In genomic region chr7:27535795-27536194, GRCh38 we compare ENCODE assay signal across 1 cellular context.
TF ChIP-seq lines count a peak whose summit lies in the region.

No MANE protein-coding gene starts in this region.

TF ChIP-seq in neural cell, 6 proteins besides CTCF, POLR2A, EP300 and RAD21 (continued from another document):
- TF ChIP-seq REST (IDR thresholded peaks at IDR 0.05; ENCODE audit: borderline replicate concordance) (no peak), SMC3 (conservative IDR thresholded peaks at IDR 0.05; ENCODE audit: poor library complexity) (no peak), MXI1 (conservative IDR thresholded peaks at IDR 0.05; ENCODE audit: poor library complexity, severe bottlenecking) (no peak), TAF1 (IDR thresholded peaks at IDR 0.05; ENCODE audit: low read depth) (no peak)
